In the genomic region with DNA sequence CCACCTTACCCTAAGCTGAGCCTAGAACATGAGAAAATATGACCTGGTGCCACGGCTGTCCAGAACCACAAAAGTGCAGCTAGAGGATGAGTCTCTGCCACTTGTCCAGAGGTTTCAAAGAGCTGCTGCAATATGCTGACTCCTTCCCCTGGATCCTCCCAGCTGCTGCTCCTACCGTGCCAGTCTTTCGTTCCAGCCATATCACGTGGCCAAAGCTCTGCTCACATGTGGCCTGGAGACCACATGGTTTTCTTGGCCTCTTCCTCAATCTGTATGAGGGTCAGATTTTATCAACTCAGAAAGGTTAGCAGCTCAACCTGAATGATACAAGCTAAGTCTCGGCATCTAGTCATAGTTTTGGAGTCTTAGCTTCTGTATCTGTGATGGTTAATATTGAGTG, we compare ENCODE assay signal across 18 cellular contexts. TPM values are rescaled to one million over a fixed set of nuclear protein-coding genes. Genes with fewer than 3 reads are reported as not detected.
DNase-seq lines count a peak whose midpoint lies in the region; ATAC-seq, FAIRE-seq and TF ChIP-seq lines count a peak whose summit lies in the region.
"Had no signal": no experiment of that assay in that cellular context is flagged by ENCODE, and none has a peak within 500 bp of the region (broad histone marks: within the 10 kb centered on the region; RNA-seq: fewer than 3 reads in every experiment).

No MANE protein-coding gene starts in this region.

- intact Hi-C loops in right cardiac atrium (cut with DNase I): no loop called here

- ATAC-seq in right cardiac atrium: no peak
- ATAC-seq: GM12878 had no signal

- H3K79me2 ChIP-seq in parathyroid adenoma: peaks cover 2% of the 10 kb centered on the region

- no peak overlapping the region for H3K4me3 ChIP-seq in fibroblast of mammary gland (ENCODE audit: control insufficient read depth, low read depth, low read length)
- H3K4me3 ChIP-seq in parathyroid adenoma (ENCODE audit: low read depth, low read length): no peak overlapping the region
- H3K4me3 ChIP-seq in right cardiac atrium (ENCODE audit: low read length): no peak overlapping the region
- H3K4me3 ChIP-seq: BLaER1, GM12878, HAP-1 had no signal

- FAIRE-seq in urothelium cell line (lab: Jason Lieb, UNC): no peak
- FAIRE-seq: A204.1, GM12878, GM18507, H1 had no signal

- H3K9ac ChIP-seq in parathyroid adenoma: no peak overlapping the region
- H3K9ac ChIP-seq: BLaER1 had no signal

- peak overlapping the region; percentile 13 for H2AFZ ChIP-seq in parathyroid adenoma

- no peaks in the 10 kb centered on the region for H3K27me3 ChIP-seq in parathyroid adenoma (ENCODE audit: control insufficient read depth, insufficient read depth, low read length)
- H3K27me3 ChIP-seq in right cardiac atrium (ENCODE audit: control insufficient read depth, insufficient read depth): no peaks in the 10 kb centered on the region

- H3K4me2 ChIP-seq in parathyroid adenoma (ENCODE audit: low read length): no peak overlapping the region
- H3K4me2 ChIP-seq: BLaER1 had no signal

- H3K27ac ChIP-seq in parathyroid adenoma (peak overlapping the region; percentile 62), right cardiac atrium (ENCODE audit: low read length) (no peak overlapping the region)
- H3K27ac ChIP-seq: BLaER1, HL-60 had no signal

- no peaks in the 10 kb centered on the region for H3K36me3 ChIP-seq in parathyroid adenoma (ENCODE audit: control insufficient read depth, insufficient read depth, low read length)
- H3K36me3 ChIP-seq: BLaER1, HAP-1 had no signal

- DNase-seq in AG08395 (ENCODE audit: low spot score) (peak; percentile 30), AG20443 (ENCODE audit: low spot score) (peak; percentile 47), fibroblast of mammary gland (ENCODE audit: low read depth) (peak; percentile 9), right cardiac atrium (no peak), dedifferentiated amniotic fluid mesenchymal stem cell (ENCODE audit: extremely low spot score) (no peak), urothelium cell line (ENCODE audit: low spot score) (no peak)
- DNase-seq: AML-193; Caco-2; CD8-positive, alpha-beta memory T cell; KBM-7 had no signal

- H3K9me3 ChIP-seq in parathyroid adenoma (ENCODE audit: control insufficient read depth, low read length) (no peaks in the 10 kb centered on the region), right cardiac atrium (ENCODE audit: control insufficient read depth, low read length) (no peaks in the 10 kb centered on the region)
- H3K9me3 ChIP-seq: BLaER1, Caco-2, HAP-1 had no signal

- no peak for TF ChIP-seq CTCF in fibroblast of mammary gland (conservative IDR thresholded peaks at IDR 0.05; ENCODE audit: control insufficient read depth, insufficient read depth, low read depth, low read length)
- no peak for TF ChIP-seq CTCF in parathyroid adenoma (IDR thresholded peaks at IDR 0.05)

- H3K4me1 ChIP-seq in parathyroid adenoma (peaks cover 22% of the 10 kb centered on the region), right cardiac atrium (ENCODE audit: control insufficient read depth, insufficient read depth, low read length) (no peaks in the 10 kb centered on the region)
- H3K4me1 ChIP-seq: BLaER1, Caco-2 had no signal

- 86% methylated on average over 5 of the region's 5 CpGs for WGBS in right cardiac atrium

RNA-seq across cellular contexts. Expression of a gene that starts 3.2 kb away (rescaled TPM):
- 10 to 100 TPM; 13.5 to 23.5 (median 16.2) TPM for total RNA-seq in right cardiac atrium
- polyA plus RNA-seq in right cardiac atrium: 4.8 TPM

Comparison
In these comparisons a context has a peak if more than half of its experiments do, and no peak if none do; other contexts are left out.
1. DNase-seq: peak in AG08395 (single experiment), AG20443 (single experiment) and fibroblast of mammary gland (single experiment); none in right cardiac atrium (0 of 3), dedifferentiated amniotic fluid mesenchymal stem cell (single experiment) and urothelium cell line (single experiment).